Comparison of ENCODE assay signal across 2 cellular contexts in the genomic region with DNA sequence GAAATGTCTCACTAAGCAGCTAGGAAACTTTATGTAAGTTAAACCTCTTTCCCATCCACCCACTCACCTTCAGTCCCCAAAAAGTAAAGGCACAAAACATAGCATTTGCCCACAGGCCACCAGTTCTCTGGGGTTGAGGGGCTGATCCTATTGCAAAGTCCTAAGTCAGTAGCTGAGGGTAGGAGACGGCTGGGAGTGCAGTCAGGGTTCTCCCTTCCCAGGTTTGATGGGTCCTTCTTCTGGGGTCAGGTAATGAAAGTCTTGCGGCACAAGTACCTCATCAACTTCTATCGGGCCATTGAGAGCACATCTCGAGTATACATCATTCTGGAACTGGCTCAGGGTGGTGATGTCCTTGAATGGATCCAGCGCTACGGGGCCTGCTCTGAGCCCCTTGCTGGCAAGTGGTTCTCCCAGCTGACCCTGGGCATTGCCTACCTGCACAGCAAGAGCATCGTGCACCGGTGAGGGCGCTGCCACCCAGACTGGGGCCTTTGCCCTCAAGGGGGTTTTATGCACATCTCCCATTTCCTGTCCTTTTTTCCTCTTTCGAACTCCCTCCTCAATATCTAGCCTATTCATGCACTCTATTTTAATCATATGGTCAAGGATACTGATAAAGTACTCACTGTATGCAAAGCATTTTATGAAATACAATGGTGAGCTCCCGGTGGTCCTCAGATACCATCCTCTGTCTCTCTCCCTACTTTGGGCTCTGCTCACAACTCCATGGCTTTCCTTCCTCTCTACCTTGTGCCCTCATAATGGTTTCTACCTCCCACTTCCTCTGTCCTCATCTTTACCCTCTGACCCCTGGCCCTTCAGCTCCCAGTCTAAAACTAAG.
TF ChIP-seq lines count a peak whose summit lies in the region.

No MANE protein-coding gene starts in this region.

TF ChIP-seq in GM12878, 131 proteins besides CTCF, POLR2A, EP300 and RAD21:
- TF ChIP-seq, protein P1, sequence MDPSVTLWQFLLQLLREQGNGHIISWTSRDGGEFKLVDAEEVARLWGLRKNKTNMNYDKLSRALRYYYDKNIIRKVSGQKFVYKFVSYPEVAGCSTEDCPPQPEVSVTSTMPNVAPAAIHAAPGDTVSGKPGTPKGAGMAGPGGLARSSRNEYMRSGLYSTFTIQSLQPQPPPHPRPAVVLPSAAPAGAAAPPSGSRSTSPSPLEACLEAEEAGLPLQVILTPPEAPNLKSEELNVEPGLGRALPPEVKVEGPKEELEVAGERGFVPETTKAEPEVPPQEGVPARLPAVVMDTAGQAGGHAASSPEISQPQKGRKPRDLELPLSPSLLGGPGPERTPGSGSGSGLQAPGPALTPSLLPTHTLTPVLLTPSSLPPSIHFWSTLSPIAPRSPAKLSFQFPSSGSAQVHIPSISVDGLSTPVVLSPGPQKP (IDR thresholded peaks at IDR 0.05; ENCODE audit: low read depth, low read length) = no peak
- TF ChIP-seq EED (IDR thresholded peaks at IDR 0.05; ENCODE audit: low read depth) (no peak), POLR2AphosphoS2 (IDR thresholded peaks at IDR 0.05; ENCODE audit: low read depth, low read length) (0 out of 2 replicates have a peak, but pooled peaks have one; percentile 23)

TF ChIP-seq in HEK293T, 16 proteins besides CTCF, POLR2A, EP300 and RAD21:
- TF ChIP-seq, protein P2, sequence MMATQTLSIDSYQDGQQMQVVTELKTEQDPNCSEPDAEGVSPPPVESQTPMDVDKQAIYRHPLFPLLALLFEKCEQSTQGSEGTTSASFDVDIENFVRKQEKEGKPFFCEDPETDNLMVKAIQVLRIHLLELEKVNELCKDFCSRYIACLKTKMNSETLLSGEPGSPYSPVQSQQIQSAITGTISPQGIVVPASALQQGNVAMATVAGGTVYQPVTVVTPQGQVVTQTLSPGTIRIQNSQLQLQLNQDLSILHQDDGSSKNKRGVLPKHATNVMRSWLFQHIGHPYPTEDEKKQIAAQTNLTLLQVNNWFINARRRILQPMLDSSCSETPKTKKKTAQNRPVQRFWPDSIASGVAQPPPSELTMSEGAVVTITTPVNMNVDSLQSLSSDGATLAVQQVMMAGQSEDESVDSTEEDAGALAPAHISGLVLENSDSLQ (IDR thresholded peaks at IDR 0.05) = no peak
- TF ChIP-seq CTBP1 (IDR thresholded peaks at IDR 0.05; ENCODE audit: borderline replicate concordance) (no peak), FOXK2 (IDR thresholded peaks at IDR 0.05) (no peak), TARDBP (IDR thresholded peaks at IDR 0.05) (no peak), ARNT (IDR thresholded peaks at IDR 0.05) (no peak), L3MBTL2 (conservative IDR thresholded peaks at IDR 0.05) (no peak), HDGF (IDR thresholded peaks at IDR 0.05; ENCODE audit: borderline replicate concordance) (no peak), ZNF384 (IDR thresholded peaks at IDR 0.05) (no peak), ELF4 (IDR thresholded peaks at IDR 0.05) (no peak), BHLHE40 (IDR thresholded peaks at IDR 0.05; ENCODE audit: borderline replicate concordance) (no peak), LEF1 (IDR thresholded peaks at IDR 0.05; ENCODE audit: borderline replicate concordance) (no peak)
